Comparison of ENCODE assay signal across 1 cellular context in genomic region chr17:81003711-81004335, GRCh38.
TF ChIP-seq lines count a peak whose summit lies in the region.

No MANE protein-coding gene starts in this region.

TF ChIP-seq in K562, 482 proteins besides CTCF, POLR2A, EP300 and RAD21 (continued from another document):
- TF ChIP-seq ATF2 (CRISPR knock-in tag; IDR thresholded peaks at IDR 0.05) (no peak), TFAM (CRISPR knock-in tag; conservative IDR thresholded peaks at IDR 0.05) (no peak), STAT5B (CRISPR knock-in tag; IDR thresholded peaks at IDR 0.05) (no peak), PKNOX1 (IDR thresholded peaks at IDR 0.05) (no peak), CBX5 (IDR thresholded peaks at IDR 0.05; ENCODE audit: borderline replicate concordance, low read depth) (no peak), HCFC1 (IDR thresholded peaks at IDR 0.05; ENCODE audit: low read depth, low read length) (no peak), CBX2 (IDR thresholded peaks at IDR 0.05; ENCODE audit: insufficient read depth, low read length, poor library complexity, severe bottlenecking) (no peak), ZBTB12 (CRISPR knock-in tag; IDR thresholded peaks at IDR 0.05) (no peak), HEY1 (CRISPR knock-in tag; IDR thresholded peaks at IDR 0.05; ENCODE audit: borderline replicate concordance) (no peak), ZNF830 (CRISPR knock-in tag; IDR thresholded peaks at IDR 0.05) (0 out of 2 replicates have a peak, but pooled peaks have one; percentile 45), ZNF668 (CRISPR knock-in tag; IDR thresholded peaks at IDR 0.05) (no peak), ZNF398 (CRISPR knock-in tag; IDR thresholded peaks at IDR 0.05) (no peak), HMG20B (CRISPR knock-in tag; IDR thresholded peaks at IDR 0.05) (no peak), RFX1 (IDR thresholded peaks at IDR 0.05) (no peak), GTF3C2 (IDR thresholded peaks at IDR 0.05; ENCODE audit: borderline replicate concordance, extremely low read depth, insufficient read length) (no peak), GABPB2 (CRISPR knock-in tag; conservative IDR thresholded peaks at IDR 0.05) (no peak), SAP30 (IDR thresholded peaks at IDR 0.05; ENCODE audit: borderline replicate concordance, insufficient read depth, low read depth, low read length, poor library complexity, severe bottlenecking) (no peak), FOXJ3 (CRISPR knock-in tag; IDR thresholded peaks at IDR 0.05) (no peak), TAF1 (IDR thresholded peaks at IDR 0.05; ENCODE audit: control insufficient read depth, extremely low read depth, insufficient read depth, low read length, severe bottlenecking) (no peak)
TF ChIP-seq in K562: peak in this region for 29.
